ENCODE assay signal across 21 cellular contexts in genomic region chr1:1421907-1422464, GRCh38. TPM values are rescaled to one million over a fixed set of nuclear protein-coding genes. Genes with fewer than 3 reads are reported as not detected.
DNase-seq lines count a peak whose midpoint lies in the region; ATAC-seq, FAIRE-seq and TF ChIP-seq lines count a peak whose summit lies in the region.
"Had no signal": no experiment of that assay in that cellular context is flagged by ENCODE, and none has a peak within 500 bp of the region (broad histone marks: within the 10 kb centered on the region; RNA-seq: fewer than 3 reads in every experiment).

No MANE protein-coding gene starts in this region.

- BruUV-seq in HepG2 (replicated peaks; lab: Mats Ljungman, UMichigan), result no TSS peak

- in situ Hi-C loops in HepG2 (cut with HindIII; ENCODE audit: extremely low pct_ligation_motif_present, low pct_unique_long_range_greater_than_20kb), result no loop called here

- peaks cover 3% of the 10 kb centered on the region for H3K36me3 Mint-ChIP-seq in astrocyte (ENCODE audit: low read depth, unreplicated experiment)
- H3K36me3 Mint-ChIP-seq in osteocyte (ENCODE audit: unreplicated experiment), result no peaks in the 10 kb centered on the region
- no peaks in the 10 kb centered on the region for H3K36me3 Mint-ChIP-seq in stimulated activated memory B cell treated with anti-CD40 and anti-IgM and Interleukin-4, amounts not matched to agents 10 μg/mL and 1 μg/mL and 100 μg/mL, for 72 hours
- H3K36me3 Mint-ChIP-seq: activated CD4-positive, alpha-beta memory T cell treated with anti-CD3 and anti-CD28 coated beads for 36 hours had no signal

- H3K4me1 ChIP-seq in right cardiac atrium (ENCODE audit: control insufficient read depth, insufficient read depth, low read length) (no peaks in the 10 kb centered on the region), right atrium auricular region (peaks cover 0 to 16% of the 10 kb centered on the region in 2 donors), astrocyte (ENCODE audit: insufficient read depth, low read length) (peaks cover 12% of the 10 kb centered on the region), HepG2 (ENCODE audit: insufficient read depth, low read length) (peaks cover 65% of the 10 kb centered on the region), upper lobe of right lung (no peaks in the 10 kb centered on the region)
- H3K4me1 ChIP-seq: adrenal gland, colonic mucosa had no signal

- H3K9me3 Mint-ChIP-seq in astrocyte (ENCODE audit: unreplicated experiment), result no peaks in the 10 kb centered on the region
- H3K9me3 Mint-ChIP-seq in osteocyte (ENCODE audit: unreplicated experiment), result no peaks in the 10 kb centered on the region
- H3K9me3 Mint-ChIP-seq in stimulated activated memory B cell treated with anti-CD40 and anti-IgM and Interleukin-4, amounts not matched to agents 10 μg/mL and 1 μg/mL and 100 μg/mL, for 72 hours, result no peaks in the 10 kb centered on the region
- H3K9me3 Mint-ChIP-seq: activated CD4-positive, alpha-beta memory T cell treated with anti-CD3 and anti-CD28 coated beads for 36 hours; activated T-helper 17 cell treated with anti-CD3 and anti-CD28 coated beads, Interleukin-2, amount 50 U/mL, for 72 hours had no signal

- TF ChIP-seq CTCF in right atrium auricular region (IDR thresholded peaks at IDR 0.05), result no peak
- no peak for TF ChIP-seq CTCF in astrocyte (IDR thresholded peaks at IDR 0.05; ENCODE audit: insufficient read depth, low read depth, low read length)
- no peak for TF ChIP-seq CTCF in HepG2 (CRISPR knock-in tag; IDR thresholded peaks at IDR 0.05)
- TF ChIP-seq CTCF in upper lobe of right lung (IDR thresholded peaks at IDR 0.05), result no peak
- no peak for TF ChIP-seq CTCF in osteocyte (IDR thresholded peaks at IDR 0.05)

- intact Hi-C loops in right cardiac atrium (cut with DNase I), result no loop called here
- intact Hi-C loops in HepG2 (cut with micrococcal nuclease; ENCODE audit: unreplicated experiment), result no loop called here
- intact Hi-C loops in upper lobe of right lung (cut with DNase I), result no loop called here

- no peaks in the 10 kb centered on the region for H3K79me2 ChIP-seq in astrocyte (ENCODE audit: insufficient read depth, low read length)
- H3K79me2 ChIP-seq in HepG2 (ENCODE audit: insufficient read depth, low read length), result peaks cover 12% of the 10 kb centered on the region

- H3K27ac Mint-ChIP-seq in astrocyte (ENCODE audit: unreplicated experiment), result no peak overlapping the region
- no peak overlapping the region for H3K27ac Mint-ChIP-seq in osteocyte (ENCODE audit: unreplicated experiment)
- H3K27ac Mint-ChIP-seq in stimulated activated memory B cell treated with anti-CD40 and anti-IgM and Interleukin-4, amounts not matched to agents 10 μg/mL and 1 μg/mL and 100 μg/mL, for 72 hours, result no peak overlapping the region
- H3K27ac Mint-ChIP-seq: activated CD4-positive, alpha-beta memory T cell treated with anti-CD3 and anti-CD28 coated beads for 36 hours; activated T-helper 17 cell treated with anti-CD3 and anti-CD28 coated beads, Interleukin-2, amount 50 U/mL, for 72 hours had no signal

- FAIRE-seq in astrocyte (lab: Jason Lieb, UNC), result no peak
- no peak for FAIRE-seq in HepG2 (lab: Jason Lieb, UNC)
- FAIRE-seq: TTC549 had no signal

- TF ChIP-seq RAD21 in HepG2 (CRISPR knock-in tag; IDR thresholded peaks at IDR 0.05), result no peak

- H3K4me2 ChIP-seq in astrocyte (ENCODE audit: low read length) (peak overlapping the region; percentile 16), HepG2 (ENCODE audit: low read depth, low read length) (peak overlapping the region; percentile 97; the same call in 1 of the 2 replicates)

- H4K20me1 ChIP-seq in astrocyte (ENCODE audit: insufficient read depth, low read length) (no peaks in the 10 kb centered on the region), HepG2 (ENCODE audit: insufficient read depth, low read length) (no peaks in the 10 kb centered on the region)

- ATAC-seq in right cardiac atrium (no peak), HepG2 (no peak), upper lobe of right lung (no peak), GM21390 (IDR thresholded peaks at IDR 0.05; ENCODE audit: unreplicated experiment) (no peak)
- no peak for ATAC-seq in stimulated activated memory B cell treated with anti-CD40 and anti-IgM and Interleukin-4, amounts not matched to agents 10 μg/mL and 1 μg/mL and 100 μg/mL, for 72 hours

- no peak overlapping the region for H3K4me3 Mint-ChIP-seq in astrocyte (ENCODE audit: unreplicated experiment)
- H3K4me3 Mint-ChIP-seq in osteocyte (ENCODE audit: unreplicated experiment), result no peak overlapping the region
- no peak overlapping the region for H3K4me3 Mint-ChIP-seq in stimulated activated memory B cell treated with anti-CD40 and anti-IgM and Interleukin-4, amounts not matched to agents 10 μg/mL and 1 μg/mL and 100 μg/mL, for 72 hours
- H3K4me3 Mint-ChIP-seq: activated CD4-positive, alpha-beta memory T cell treated with anti-CD3 and anti-CD28 coated beads for 36 hours; activated T-helper 17 cell treated with anti-CD3 and anti-CD28 coated beads, Interleukin-2, amount 50 U/mL, for 72 hours had no signal

- peaks cover 15% of the 10 kb centered on the region for H3K4me1 Mint-ChIP-seq in astrocyte (ENCODE audit: low read depth, unreplicated experiment)
- H3K4me1 Mint-ChIP-seq in osteocyte (ENCODE audit: unreplicated experiment), result no peaks in the 10 kb centered on the region
- peaks cover 31% of the 10 kb centered on the region for H3K4me1 Mint-ChIP-seq in stimulated activated memory B cell treated with anti-CD40 and anti-IgM and Interleukin-4, amounts not matched to agents 10 μg/mL and 1 μg/mL and 100 μg/mL, for 72 hours

- no peaks in the 10 kb centered on the region for H3K9me3 ChIP-seq in right cardiac atrium (ENCODE audit: control insufficient read depth, low read length)
- H3K9me3 ChIP-seq in right atrium auricular region, result no peaks in the 10 kb centered on the region
- no peaks in the 10 kb centered on the region for H3K9me3 ChIP-seq in astrocyte (ENCODE audit: insufficient read depth, low read depth, low read length)
- H3K9me3 ChIP-seq in HepG2 (ENCODE audit: low read length), result no peaks in the 10 kb centered on the region
- no peaks in the 10 kb centered on the region for H3K9me3 ChIP-seq in upper lobe of right lung
- H3K9me3 ChIP-seq: adrenal gland, colonic mucosa, testis had no signal

- H2AFZ ChIP-seq in astrocyte (ENCODE audit: low read depth, low read length) (no peak overlapping the region), HepG2 (ENCODE audit: low read length) (no peak overlapping the region)

- no peak for TF ChIP-seq EP300 in HepG2 (IDR thresholded peaks at IDR 0.05; ENCODE audit: low read depth in 2 of 2, low read length in 2 of 2)
- no peak for TF ChIP-seq EP300 in HepG2 (CRISPR knock-in tag; IDR thresholded peaks at IDR 0.05; ENCODE audit: borderline replicate concordance)

- POLR2A ChIA-PET in HepG2 (lab: Yijun Ruan, JAX), result interaction anchor here (0.8 to 3.5 kb wide), 6 partner anchors 10 to 89 kb away, joined by 3 to 126 read pairs (median 26); partner anchors contain the start of genes ATAD3A, AURKAIP1, MRPL20 and VWA1

- no peaks in the 10 kb centered on the region for H3K36me3 ChIP-seq in right atrium auricular region
- no peaks in the 10 kb centered on the region for H3K36me3 ChIP-seq in astrocyte (ENCODE audit: insufficient read depth, low read length)
- no peaks in the 10 kb centered on the region for H3K36me3 ChIP-seq in HepG2 (replicated peaks in 1 of 2; ENCODE audit: control insufficient read depth in 1 of 2, insufficient read depth in 2 of 2, low read length in 2 of 2)
- H3K36me3 ChIP-seq in upper lobe of right lung, result no peaks in the 10 kb centered on the region
- H3K36me3 ChIP-seq: adrenal gland, colonic mucosa had no signal

- H3K4me3 ChIP-seq in right cardiac atrium (ENCODE audit: low read length) (no peak overlapping the region), right atrium auricular region (no peak overlapping the region), astrocyte (ENCODE audit: insufficient read depth, low read depth, low read length) (no peak overlapping the region), HepG2 (replicated peaks in 1 of 3; ENCODE audit: insufficient read depth in 1 of 3, low read depth in 2 of 3, low read length in 3 of 3) (peak overlapping the region in 1 of 3 experiments; percentile 70; a peak in 3 of 6 replicates), upper lobe of right lung (no peak overlapping the region)
- H3K4me3 ChIP-seq: adrenal gland, colonic mucosa, SK-N-MC, testis had no signal

- CTCF ChIA-PET in HepG2 (lab: Yijun Ruan, JAX; ENCODE audit: low intra/inter-chr PET ratio, low total read pairs), result no interaction called here

- H3K9ac ChIP-seq in astrocyte (ENCODE audit: low read length), result no peak overlapping the region
- H3K9ac ChIP-seq in HepG2 (ENCODE audit: insufficient read depth, low read depth, low read length), result peak overlapping the region; percentile 79; the same call in 1 of the 2 replicates

- no peak for TF ChIP-seq POLR2A in HepG2 (IDR thresholded peaks at IDR 0.05; ENCODE audit: insufficient read depth in 1 of 2, low read depth in 2 of 2, low read length in 2 of 2)

- H3K27ac ChIP-seq in right cardiac atrium (ENCODE audit: low read length) (no peak overlapping the region), right atrium auricular region (no peak overlapping the region), astrocyte (ENCODE audit: low read depth, low read length) (no peak overlapping the region), HepG2 (ENCODE audit: extremely low read length, insufficient read depth, low read length) (peak overlapping the region; percentile 13), upper lobe of right lung (peak overlapping the region; percentile 81)
- H3K27ac ChIP-seq: adrenal gland, colonic mucosa, SK-N-MC had no signal

- DNase-seq in right cardiac atrium (peak in 2 of 3 donors; percentile 35 to 50), right atrium auricular region (ENCODE audit: low spot score) (no peak), astrocyte (ENCODE audit: low read depth) (no peak), HepG2 (ENCODE audit: low spot score) (no peak), upper lobe of right lung (no peak), osteocyte (ENCODE audit: extremely low spot score, unreplicated experiment) (no peak)
- DNase-seq: ACHN; activated CD4-positive, alpha-beta memory T cell treated with anti-CD3 and anti-CD28 coated beads for 36 hours; adrenal gland; colonic mucosa; erythroblast; GDM1; glutamatergic neuron; NK-92 treated with Interleukin-12 subunit alpha and Interleukin-12 subunit beta, amount 100 ng/mL, for 24 hours; testis had no signal

- H3K27me3 Mint-ChIP-seq in astrocyte (ENCODE audit: low read depth, unreplicated experiment) (peaks cover 2% of the 10 kb centered on the region), osteocyte (ENCODE audit: unreplicated experiment) (no peaks in the 10 kb centered on the region)
- peaks cover 60% of the 10 kb centered on the region for H3K27me3 Mint-ChIP-seq in stimulated activated memory B cell treated with anti-CD40 and anti-IgM and Interleukin-4, amounts not matched to agents 10 μg/mL and 1 μg/mL and 100 μg/mL, for 72 hours

- WGBS in right cardiac atrium, result 77% methylated on average over 7 of the region's 7 CpGs
- 68% methylated on average over 3 of the region's 7 CpGs for WGBS in HepG2 (ENCODE audit: low lambda C conversion rate)

- H3K27me3 ChIP-seq in right cardiac atrium (ENCODE audit: control insufficient read depth, insufficient read depth) (no peaks in the 10 kb centered on the region), right atrium auricular region (no peaks in the 10 kb centered on the region), astrocyte (ENCODE audit: insufficient read depth, low read length) (no peaks in the 10 kb centered on the region), HepG2 (ENCODE audit: control insufficient read depth in 1 of 2, insufficient read depth in 2 of 2, low read length in 2 of 2) (no peaks in the 10 kb centered on the region; a peak in 1 of 5 replicates), upper lobe of right lung (no peaks in the 10 kb centered on the region)
- H3K27me3 ChIP-seq: adrenal gland, testis had no signal

RNA-seq across cellular contexts. Expression of gene ANKRD65, which starts 0.9 kb away (rescaled TPM):
- 1 to 10 TPM; 1.6 to 3.6 (median 2.9) TPM for total RNA-seq in right cardiac atrium
- 4.5 TPM for polyA plus RNA-seq in right cardiac atrium
- total RNA-seq in right atrium auricular region, result 1 to 10 TPM; 2.2 to 2.4 TPM
- total RNA-seq in astrocyte, result 0.64 TPM in 1 of 2 replicates, not detected in the other
- total RNA-seq in HepG2 (2016; rRNA removed; fragmentation: Illumina TruSeq; extraction: Trizol), result 28.3 and 30.1 TPM in 2 replicates
- total RNA-seq in HepG2 (2016; cell fraction: cytosol; rRNA removed; fragmentation: Illumina TruSeq; extraction: Trizol; ENCODE audit: low read depth), result 5.3 and 5.6 TPM in 2 replicates
- 28.5 and 29.3 TPM in 2 replicates for total RNA-seq in HepG2 (2016; cell fraction: insoluble cytoplasmic fraction; rRNA removed; fragmentation: Illumina TruSeq; extraction: Trizol)
- 16.0 and 16.3 TPM in 2 replicates for total RNA-seq in HepG2 (2016; cell fraction: membrane; rRNA removed; fragmentation: Illumina TruSeq; extraction: Trizol)
- 18.0 and 19.5 TPM in 2 replicates for total RNA-seq in HepG2 (2016; cell fraction: nucleus; rRNA removed; fragmentation: Illumina TruSeq; extraction: Trizol)
- 12.1 and 13.2 TPM in 2 replicates for polyA plus RNA-seq in HepG2 (2011; rRNA removed)
- 13.0 and 16.9 TPM in 2 replicates for polyA plus RNA-seq in HepG2 (2011; cell fraction: cytosol; rRNA removed)
- 27.8 and 28.7 TPM in 2 replicates for polyA plus RNA-seq in HepG2 (2011; cell fraction: nucleus; rRNA removed)
- 7.1 and 8.2 TPM in 2 replicates for polyA plus RNA-seq in HepG2 (2012)
- 5.0 TPM in 2 replicates for polyA plus RNA-seq in HepG2 (2016; cell fraction: cytosol; fragmentation: Illumina TruSeq; extraction: Trizol; ENCODE audit: low read depth)
- 30.0 and 31.6 TPM in 2 replicates for polyA plus RNA-seq in HepG2 (2016; cell fraction: insoluble cytoplasmic fraction; fragmentation: Illumina TruSeq; extraction: Trizol; ENCODE audit: low read depth)
- polyA plus RNA-seq in HepG2 (2016; cell fraction: membrane; fragmentation: Illumina TruSeq; extraction: Trizol; ENCODE audit: low read depth), result 11.4 and 12.1 TPM in 2 replicates
- polyA plus RNA-seq in HepG2 (2016; cell fraction: nucleus; fragmentation: Illumina TruSeq; extraction: Trizol; ENCODE audit: insufficient read depth, low read depth), result 45.0 and 48.7 TPM in 2 replicates
- 9.7 TPM in 1 of 2 replicates, not detected in the other for polyA minus RNA-seq in HepG2 (2011; rRNA and poly(A)+ RNA removed; ENCODE audit: low replicate concordance)
- 5.6 and 6.6 TPM in 2 replicates for polyA minus RNA-seq in HepG2 (2011; cell fraction: cytosol; rRNA and poly(A)+ RNA removed)
- 2.6 and 3.6 TPM in 2 replicates for polyA minus RNA-seq in HepG2 (2011; cell fraction: nucleus; rRNA and poly(A)+ RNA removed)
- total RNA-seq in upper lobe of right lung, result 21.5 TPM
- total RNA-seq in osteocyte, result 0.21 and 0.24 TPM in 2 replicates
- total RNA-seq: activated CD4-positive, alpha-beta memory T cell treated with anti-CD3 and anti-CD28 coated beads for 36 hours; activated T-helper 17 cell treated with anti-CD3 and anti-CD28 coated beads, Interleukin-2, amount 50 U/mL, for 72 hours; HT1080 had no signal

RNA-seq across cellular contexts. Expression of gene VWA1, which starts 13.5 kb away (rescaled TPM):
- 10 to 100 TPM; 25.0 to 38.6 (median 25.6) TPM for total RNA-seq in right cardiac atrium
- polyA plus RNA-seq in right cardiac atrium, result 17.3 TPM
- total RNA-seq in right atrium auricular region, result 10 to 100 TPM; 13.0 to 15.2 TPM
- 60.4 and 81.2 TPM in 2 replicates for total RNA-seq in astrocyte
- total RNA-seq in HepG2 (2016; rRNA removed; fragmentation: Illumina TruSeq; extraction: Trizol), result 25.1 and 57.5 TPM in 2 replicates
- 4.5 and 4.7 TPM in 2 replicates for total RNA-seq in HepG2 (2016; cell fraction: cytosol; rRNA removed; fragmentation: Illumina TruSeq; extraction: Trizol; ENCODE audit: low read depth)
- total RNA-seq in HepG2 (2016; cell fraction: insoluble cytoplasmic fraction; rRNA removed; fragmentation: Illumina TruSeq; extraction: Trizol), result 23.6 and 57.6 TPM in 2 replicates
- total RNA-seq in HepG2 (2016; cell fraction: membrane; rRNA removed; fragmentation: Illumina TruSeq; extraction: Trizol), result 12.5 and 16.0 TPM in 2 replicates
- 51.4 and 68.6 TPM in 2 replicates for total RNA-seq in HepG2 (2016; cell fraction: nucleus; rRNA removed; fragmentation: Illumina TruSeq; extraction: Trizol)
- polyA plus RNA-seq in HepG2 (2011; rRNA removed), result 40.9 and 61.3 TPM in 2 replicates
- polyA plus RNA-seq in HepG2 (2011; cell fraction: cytosol; rRNA removed), result 31.3 and 57.3 TPM in 2 replicates
- 80.8 and 81.7 TPM in 2 replicates for polyA plus RNA-seq in HepG2 (2011; cell fraction: nucleus; rRNA removed)
- 28.6 and 31.7 TPM in 2 replicates for polyA plus RNA-seq in HepG2 (2012)
- 6.7 and 8.2 TPM in 2 replicates for polyA plus RNA-seq in HepG2 (2016; cell fraction: cytosol; fragmentation: Illumina TruSeq; extraction: Trizol; ENCODE audit: low read depth)
- polyA plus RNA-seq in HepG2 (2016; cell fraction: insoluble cytoplasmic fraction; fragmentation: Illumina TruSeq; extraction: Trizol; ENCODE audit: low read depth), result 32.1 and 34.9 TPM in 2 replicates
- polyA plus RNA-seq in HepG2 (2016; cell fraction: membrane; fragmentation: Illumina TruSeq; extraction: Trizol; ENCODE audit: low read depth), result 16.7 and 17.0 TPM in 2 replicates
- 140 and 151 TPM in 2 replicates for polyA plus RNA-seq in HepG2 (2016; cell fraction: nucleus; fragmentation: Illumina TruSeq; extraction: Trizol; ENCODE audit: insufficient read depth, low read depth)
- 0.05 and 92.8 TPM in 2 replicates for polyA minus RNA-seq in HepG2 (2011; rRNA and poly(A)+ RNA removed; ENCODE audit: low replicate concordance)
- 48.6 and 49.4 TPM in 2 replicates for polyA minus RNA-seq in HepG2 (2011; cell fraction: cytosol; rRNA and poly(A)+ RNA removed)
- 12.6 and 15.8 TPM in 2 replicates for polyA minus RNA-seq in HepG2 (2011; cell fraction: nucleus; rRNA and poly(A)+ RNA removed)
- total RNA-seq in upper lobe of right lung, result 87.4 TPM
- total RNA-seq in osteocyte, result 15.6 and 17.5 TPM in 2 replicates

RNA-seq across cellular contexts. Expression of gene MRPL20, which starts 14.9 kb away (rescaled TPM):
- total RNA-seq in right cardiac atrium (100 to 1,000 TPM; 121 to 144 (median 132) TPM), right atrium auricular region (100 to 1,000 TPM; 160 to 218 TPM), astrocyte (87.3 and 88.5 TPM in 2 replicates), HepG2 (2016; rRNA removed; fragmentation: Illumina TruSeq; extraction: Trizol) (127 and 175 TPM in 2 replicates), upper lobe of right lung (80.7 TPM), osteocyte (82.1 and 86.9 TPM in 2 replicates)
- polyA plus RNA-seq in right cardiac atrium (190 TPM), HepG2 (2011; rRNA removed) (59.0 and 59.2 TPM in 2 replicates)
- total RNA-seq in HepG2 (2016; cell fraction: cytosol; rRNA removed; fragmentation: Illumina TruSeq; extraction: Trizol; ENCODE audit: low read depth), result 95.7 and 120 TPM in 2 replicates
- total RNA-seq in HepG2 (2016; cell fraction: insoluble cytoplasmic fraction; rRNA removed; fragmentation: Illumina TruSeq; extraction: Trizol), result 134 and 183 TPM in 2 replicates
- 123 and 133 TPM in 2 replicates for total RNA-seq in HepG2 (2016; cell fraction: membrane; rRNA removed; fragmentation: Illumina TruSeq; extraction: Trizol)
- total RNA-seq in HepG2 (2016; cell fraction: nucleus; rRNA removed; fragmentation: Illumina TruSeq; extraction: Trizol), result 46.7 and 58.9 TPM in 2 replicates
- 66.2 and 67.4 TPM in 2 replicates for polyA plus RNA-seq in HepG2 (2011; cell fraction: cytosol; rRNA removed)
- 66.3 and 68.1 TPM in 2 replicates for polyA plus RNA-seq in HepG2 (2011; cell fraction: nucleus; rRNA removed)
- 76.2 and 77.0 TPM in 2 replicates for polyA plus RNA-seq in HepG2 (2012)
- 118 and 143 TPM in 2 replicates for polyA plus RNA-seq in HepG2 (2016; cell fraction: cytosol; fragmentation: Illumina TruSeq; extraction: Trizol; ENCODE audit: low read depth)
- polyA plus RNA-seq in HepG2 (2016; cell fraction: insoluble cytoplasmic fraction; fragmentation: Illumina TruSeq; extraction: Trizol; ENCODE audit: low read depth), result 188 and 207 TPM in 2 replicates
- polyA plus RNA-seq in HepG2 (2016; cell fraction: membrane; fragmentation: Illumina TruSeq; extraction: Trizol; ENCODE audit: low read depth), result 122 and 127 TPM in 2 replicates
- 127 and 138 TPM in 2 replicates for polyA plus RNA-seq in HepG2 (2016; cell fraction: nucleus; fragmentation: Illumina TruSeq; extraction: Trizol; ENCODE audit: insufficient read depth, low read depth)
- polyA minus RNA-seq in HepG2 (2011; rRNA and poly(A)+ RNA removed; ENCODE audit: low replicate concordance), result 58.2 and 96.6 TPM in 2 replicates
- polyA minus RNA-seq in HepG2 (2011; cell fraction: cytosol; rRNA and poly(A)+ RNA removed), result 26.2 and 30.6 TPM in 2 replicates
- 29.2 and 39.5 TPM in 2 replicates for polyA minus RNA-seq in HepG2 (2011; cell fraction: nucleus; rRNA and poly(A)+ RNA removed)

RNA-seq across cellular contexts. Expression of gene CCNL2, which starts 22.9 kb away (rescaled TPM):
- total RNA-seq in right cardiac atrium (10 to 100 TPM; 61.2 to 83.1 (median 67.2) TPM), right atrium auricular region (10 to 100 TPM; 41.6 to 44.2 TPM), astrocyte (194 and 197 TPM in 2 replicates), HepG2 (2016; rRNA removed; fragmentation: Illumina TruSeq; extraction: Trizol) (19.6 and 105 TPM in 2 replicates), upper lobe of right lung (165 TPM), osteocyte (262 and 272 TPM in 2 replicates)
- polyA plus RNA-seq in right cardiac atrium (81.7 TPM), HepG2 (2011; rRNA removed) (340 and 452 TPM in 2 replicates)
- 23.1 and 23.2 TPM in 2 replicates for total RNA-seq in HepG2 (2016; cell fraction: cytosol; rRNA removed; fragmentation: Illumina TruSeq; extraction: Trizol; ENCODE audit: low read depth)
- total RNA-seq in HepG2 (2016; cell fraction: insoluble cytoplasmic fraction; rRNA removed; fragmentation: Illumina TruSeq; extraction: Trizol), result 18.4 and 112 TPM in 2 replicates
- 21.7 and 25.3 TPM in 2 replicates for total RNA-seq in HepG2 (2016; cell fraction: membrane; rRNA removed; fragmentation: Illumina TruSeq; extraction: Trizol)
- total RNA-seq in HepG2 (2016; cell fraction: nucleus; rRNA removed; fragmentation: Illumina TruSeq; extraction: Trizol), result 252 and 278 TPM in 2 replicates
- polyA plus RNA-seq in HepG2 (2011; cell fraction: cytosol; rRNA removed), result 47.9 and 55.8 TPM in 2 replicates
- polyA plus RNA-seq in HepG2 (2011; cell fraction: nucleus; rRNA removed), result 3,874 and 4,178 TPM in 2 replicates
- polyA plus RNA-seq in HepG2 (2012), result 208 and 270 TPM in 2 replicates
- polyA plus RNA-seq in HepG2 (2016; cell fraction: cytosol; fragmentation: Illumina TruSeq; extraction: Trizol; ENCODE audit: low read depth), result 4.2 TPM in 2 replicates
- 20.7 and 27.8 TPM in 2 replicates for polyA plus RNA-seq in HepG2 (2016; cell fraction: insoluble cytoplasmic fraction; fragmentation: Illumina TruSeq; extraction: Trizol; ENCODE audit: low read depth)
- 9.4 TPM in 2 replicates for polyA plus RNA-seq in HepG2 (2016; cell fraction: membrane; fragmentation: Illumina TruSeq; extraction: Trizol; ENCODE audit: low read depth)
- 821 and 868 TPM in 2 replicates for polyA plus RNA-seq in HepG2 (2016; cell fraction: nucleus; fragmentation: Illumina TruSeq; extraction: Trizol; ENCODE audit: insufficient read depth, low read depth)
- polyA minus RNA-seq in HepG2 (2011; rRNA and poly(A)+ RNA removed; ENCODE audit: low replicate concordance), result 74.3 and 99.2 TPM in 2 replicates
- polyA minus RNA-seq in HepG2 (2011; cell fraction: cytosol; rRNA and poly(A)+ RNA removed), result 17.2 and 18.4 TPM in 2 replicates
- 560 and 630 TPM in 2 replicates for polyA minus RNA-seq in HepG2 (2011; cell fraction: nucleus; rRNA and poly(A)+ RNA removed)

RNA-seq across cellular contexts. Expression of gene ATAD3C, which starts 27.5 kb away (rescaled TPM):
- total RNA-seq in right cardiac atrium, result 1 to 10 TPM; 1.3 to 3.4 (median 2.2) TPM
- 0.52 TPM for polyA plus RNA-seq in right cardiac atrium
- 1 to 10 TPM; 1.4 to 2.8 TPM for total RNA-seq in right atrium auricular region
- 1.8 and 2.5 TPM in 2 replicates for total RNA-seq in astrocyte
- total RNA-seq in HepG2 (2016; rRNA removed; fragmentation: Illumina TruSeq; extraction: Trizol), result 3.2 and 4.7 TPM in 2 replicates
- 2.4 and 4.7 TPM in 2 replicates for total RNA-seq in HepG2 (2016; cell fraction: cytosol; rRNA removed; fragmentation: Illumina TruSeq; extraction: Trizol; ENCODE audit: low read depth)
- 2.7 and 3.3 TPM in 2 replicates for total RNA-seq in HepG2 (2016; cell fraction: insoluble cytoplasmic fraction; rRNA removed; fragmentation: Illumina TruSeq; extraction: Trizol)
- total RNA-seq in HepG2 (2016; cell fraction: membrane; rRNA removed; fragmentation: Illumina TruSeq; extraction: Trizol), result 5.4 and 8.1 TPM in 2 replicates
- total RNA-seq in HepG2 (2016; cell fraction: nucleus; rRNA removed; fragmentation: Illumina TruSeq; extraction: Trizol), result 1.2 and 2.1 TPM in 2 replicates
- 2.4 and 3.5 TPM in 2 replicates for polyA plus RNA-seq in HepG2 (2011; rRNA removed)
- polyA plus RNA-seq in HepG2 (2011; cell fraction: cytosol; rRNA removed), result 3.5 and 3.6 TPM in 2 replicates
- 1.7 and 1.9 TPM in 2 replicates for polyA plus RNA-seq in HepG2 (2011; cell fraction: nucleus; rRNA removed)
- polyA plus RNA-seq in HepG2 (2012), result 3.2 and 4.4 TPM in 2 replicates
- polyA plus RNA-seq in HepG2 (2016; cell fraction: cytosol; fragmentation: Illumina TruSeq; extraction: Trizol; ENCODE audit: low read depth), result 5.2 and 8.6 TPM in 2 replicates
- 4.6 and 4.8 TPM in 2 replicates for polyA plus RNA-seq in HepG2 (2016; cell fraction: insoluble cytoplasmic fraction; fragmentation: Illumina TruSeq; extraction: Trizol; ENCODE audit: low read depth)
- polyA plus RNA-seq in HepG2 (2016; cell fraction: membrane; fragmentation: Illumina TruSeq; extraction: Trizol; ENCODE audit: low read depth), result 8.3 TPM in 2 replicates
- polyA plus RNA-seq in HepG2 (2016; cell fraction: nucleus; fragmentation: Illumina TruSeq; extraction: Trizol; ENCODE audit: insufficient read depth, low read depth), result 1.5 and 1.9 TPM in 2 replicates
- 0.96 TPM in 1 of 2 replicates, not detected in the other for polyA minus RNA-seq in HepG2 (2011; rRNA and poly(A)+ RNA removed; ENCODE audit: low replicate concordance)
- polyA minus RNA-seq in HepG2 (2011; cell fraction: cytosol; rRNA and poly(A)+ RNA removed), result 0.97 and 2.1 TPM in 2 replicates
- 0.39 and 0.75 TPM in 2 replicates for polyA minus RNA-seq in HepG2 (2011; cell fraction: nucleus; rRNA and poly(A)+ RNA removed)
- total RNA-seq in upper lobe of right lung, result 10.4 TPM
- 0.27 and 0.44 TPM in 2 replicates for total RNA-seq in osteocyte
- total RNA-seq: HT1080 had no signal

Comparison
In these comparisons a context has a peak if more than half of its experiments do, and no peak if none do; other contexts are left out.
1. DNase-seq: peak in right cardiac atrium (2 of 3); none in right atrium auricular region (single experiment), astrocyte (single experiment), HepG2 (single experiment), upper lobe of right lung (single experiment) and osteocyte (single experiment).
2. H3K27ac ChIP-seq: peak in HepG2 (single experiment) and upper lobe of right lung (single experiment); none in right cardiac atrium (single experiment), right atrium auricular region (0 of 2) and astrocyte (single experiment).